ENCODE assay signal across 1 cellular context in genomic region chr3:105868745-105869530, GRCh38.
TF ChIP-seq lines count a peak whose summit lies in the region.

TSS of gene CBLB (minus strand) at chr3:105869012. CDS start at chr3:105867577, 1,435 bp downstream.

TF ChIP-seq in HepG2, 621 proteins besides CTCF, POLR2A, EP300 and RAD21 (continued from another document):
- TF ChIP-seq ATF5 (CRISPR knock-in tag; IDR thresholded peaks at IDR 0.05; ENCODE audit: low read depth) (no peak), NRL (CRISPR knock-in tag; IDR thresholded peaks at IDR 0.05; ENCODE audit: borderline replicate concordance) (no peak), MLX (CRISPR knock-in tag; IDR thresholded peaks at IDR 0.05) (no peak), TEAD2 (CRISPR knock-in tag; IDR thresholded peaks at IDR 0.05) (no peak), SAP130 (CRISPR knock-in tag; IDR thresholded peaks at IDR 0.05; ENCODE audit: low read depth) (peak; percentile 70), MXD4 (CRISPR knock-in tag; IDR thresholded peaks at IDR 0.05) (no peak; the same call in 1 of the 2 replicates), SALL1 (CRISPR knock-in tag; IDR thresholded peaks at IDR 0.05) (peak; percentile 48), NFYB (CRISPR knock-in tag; IDR thresholded peaks at IDR 0.05) (peak; percentile 88), GATAD2A (CRISPR knock-in tag; IDR thresholded peaks at IDR 0.05) (peak; percentile 24; the same call in 1 of the 2 replicates), NFE2L2 (IDR thresholded peaks at IDR 0.05; ENCODE audit: low read length) (no peak), SKIL (CRISPR knock-in tag; IDR thresholded peaks at IDR 0.05; ENCODE audit: borderline replicate concordance) (0 out of 2 replicates have a peak, but pooled peaks have one; percentile 18), SMAD3 (CRISPR knock-in tag; IDR thresholded peaks at IDR 0.05) (0 out of 2 replicates have a peak, but pooled peaks have one; percentile 18), ZNF609 (CRISPR knock-in tag; IDR thresholded peaks at IDR 0.05; ENCODE audit: borderline replicate concordance) (no peak), TOE1 (CRISPR knock-in tag; IDR thresholded peaks at IDR 0.05) (no peak), ZNF205 (CRISPR knock-in tag; IDR thresholded peaks at IDR 0.05) (no peak), SATB2 (CRISPR knock-in tag; IDR thresholded peaks at IDR 0.05) (no peak), ZNF780A (CRISPR knock-in tag; IDR thresholded peaks at IDR 0.05) (no peak), BRCA1 (CRISPR knock-in tag; IDR thresholded peaks at IDR 0.05) (no peak), IRF2 (CRISPR knock-in tag; IDR thresholded peaks at IDR 0.05) (0 out of 2 replicates have a peak, but pooled peaks have one; percentile 52), GATAD1 (CRISPR knock-in tag; IDR thresholded peaks at IDR 0.05) (peak; percentile 79), ZNF407 (CRISPR knock-in tag; IDR thresholded peaks at IDR 0.05; ENCODE audit: not compliant biosample characterization) (no peak), HNF4A (CRISPR knock-in tag; IDR thresholded peaks at IDR 0.05) (no peak; the same call in 1 of the 2 replicates), ZGPAT (CRISPR knock-in tag; IDR thresholded peaks at IDR 0.05) (peak; percentile 23; the same call in 1 of the 2 replicates)
